ENCODE assay signal across 15 cellular contexts in genomic region chr3:194314669-194315068, GRCh38. TPM values are rescaled to one million over a fixed set of nuclear protein-coding genes. Genes with fewer than 3 reads are reported as not detected.
DNase-seq lines count a peak whose midpoint lies in the region; ATAC-seq, FAIRE-seq and TF ChIP-seq lines count a peak whose summit lies in the region.
"Had no signal": no experiment of that assay in that cellular context is flagged by ENCODE, and none has a peak within 500 bp of the region (broad histone marks: within the 10 kb centered on the region; RNA-seq: fewer than 3 reads in every experiment).

No MANE protein-coding gene starts in this region.

- TF ChIP-seq CTCF in NB4 (IDR thresholded peaks at IDR 0.05; ENCODE audit: low read depth, low read length) (no peak), endothelial cell of umbilical vein (IDR thresholded peaks at IDR 0.05; ENCODE audit: extremely low read depth in 1 of 2, insufficient read depth in 1 of 2, low read depth in 1 of 2, low read length in 2 of 2) (no peak), ovary (IDR thresholded peaks at IDR 0.05) (no peak), gastrocnemius medialis (IDR thresholded peaks at IDR 0.05 in 4 of 5, conservative IDR thresholded peaks at IDR 0.05 in 1 of 5) (no peak)

- DNase-seq in CD4-positive, alpha-beta memory T cell, result no peak
- no peak for DNase-seq in NB4 (ENCODE audit: low read depth)
- no peak for DNase-seq in endothelial cell of umbilical vein (ENCODE audit: low read depth, low spot score)
- DNase-seq in ovary, result peak in 1 of 5 donors; percentile 54
- no peak for DNase-seq in gastrocnemius medialis
- no peak for DNase-seq in G401 (ENCODE audit: low spot score)
- no peak for DNase-seq in activated CD8-positive, alpha-beta memory T cell treated with anti-CD3 and anti-CD28 coated beads, Interleukin-2, amount 50 U/mL, for 4 hours
- DNase-seq in COLO668 (lab: John Stamatoyannopoulos, UW; ENCODE audit: unreplicated experiment), result no peak
- DNase-seq: NCI-H187; stimulated activated CD4-positive, alpha-beta T cell treated with anti-CD3 and anti-CD28 coated beads, Interleukin-2, amount 100 ng/mL, for 24 hours had no signal

- CTCF ChIA-PET in CD4-positive, alpha-beta memory T cell (lab: Charles Lee; ENCODE audit: partially characterized antibody), result interaction anchor here (0.7 to 5.4 kb wide), 4 partner anchors 519 to 649 kb away, joined by 3 to 73 read pairs (median 20); no protein-coding TSS in a partner anchor
- CTCF ChIA-PET in endothelial cell of umbilical vein (lab: Charles Lee), result interaction anchor here (1.0 to 5.6 kb wide), 10 partner anchors 37 to 648 kb away, joined by 3 to 355 read pairs (median 8); partner anchors contain the start of gene HES1

- no peaks in the 10 kb centered on the region for H3K79me2 ChIP-seq in endothelial cell of umbilical vein (ENCODE audit: control insufficient read depth, insufficient read depth, low read length)

- no peak for ATAC-seq in gastrocnemius medialis

- no peaks in the 10 kb centered on the region for H3K36me3 ChIP-seq in CD4-positive, alpha-beta memory T cell (ENCODE audit: insufficient read depth, low read length)
- H3K36me3 ChIP-seq in endothelial cell of umbilical vein (ENCODE audit: control insufficient read depth in 2 of 2, extremely low read depth in 1 of 2, insufficient read depth in 2 of 2, low read length in 2 of 2), result no peaks in the 10 kb centered on the region
- H3K36me3 ChIP-seq in ovary, result no peaks in the 10 kb centered on the region
- H3K36me3 ChIP-seq in gastrocnemius medialis, result no peaks in the 10 kb centered on the region
- H3K36me3 ChIP-seq: cardiac muscle cell, tibial nerve had no signal

- H3K27ac ChIP-seq in CD4-positive, alpha-beta memory T cell (ENCODE audit: low read depth, low read length), result no peak overlapping the region
- no peak overlapping the region for H3K27ac ChIP-seq in endothelial cell of umbilical vein (ENCODE audit: insufficient read depth, low read depth, low read length)
- peak overlapping the region; percentile 28 to 80 for H3K27ac ChIP-seq in ovary
- H3K27ac ChIP-seq in gastrocnemius medialis, result peak overlapping the region in 1 of 4 donors; percentile 42
- H3K27ac ChIP-seq: cardiac muscle cell, HL-60 had no signal

- no peaks in the 10 kb centered on the region for H3K27me3 ChIP-seq in CD4-positive, alpha-beta memory T cell (ENCODE audit: insufficient read depth, low read length)
- H3K27me3 ChIP-seq in endothelial cell of umbilical vein (ENCODE audit: control insufficient read depth in 2 of 2, insufficient read depth in 2 of 2, low read length in 2 of 2) (peaks cover 4 to 5% of the 10 kb centered on the region in 2 experiments), ovary (no peaks in the 10 kb centered on the region), gastrocnemius medialis (peaks cover 19 to 30% (median 20%) of the 10 kb centered on the region in 3 donors)
- H3K27me3 ChIP-seq: cardiac muscle cell had no signal

- 26 to 45% (median 29%) methylated on average over 10 of the region's 10 CpGs for WGBS in ovary, 3 donors

- no peak for TF ChIP-seq EP300 in ovary (IDR thresholded peaks at IDR 0.05)

- H3K4me3 ChIP-seq in CD4-positive, alpha-beta memory T cell (ENCODE audit: low read length in 2 of 2), result no peak overlapping the region
- H3K4me3 ChIP-seq in NB4 (ENCODE audit: low read depth, low read length), result peak overlapping the region; percentile 48
- no peak overlapping the region for H3K4me3 ChIP-seq in endothelial cell of umbilical vein (replicated peaks in 1 of 3; ENCODE audit: insufficient read depth in 1 of 3, low read depth in 1 of 3, low read length in 3 of 3)
- H3K4me3 ChIP-seq in ovary, result no peak overlapping the region
- peak overlapping the region in 1 of 4 donors; percentile 54 for H3K4me3 ChIP-seq in gastrocnemius medialis

- peaks cover 5 to 10% (median 8%) of the 10 kb centered on the region in 4 donors for H3K4me1 Mint-ChIP-seq in CD4-positive, alpha-beta memory T cell

- no peak for TF ChIP-seq POLR2A in NB4 (IDR thresholded peaks at IDR 0.05; ENCODE audit: extremely low read depth, insufficient read length)
- no peak for TF ChIP-seq POLR2A in endothelial cell of umbilical vein (IDR thresholded peaks at IDR 0.05; ENCODE audit: low read depth, low read length)
- TF ChIP-seq POLR2A in ovary (IDR thresholded peaks at IDR 0.05), result no peak
- no peak for TF ChIP-seq POLR2A in gastrocnemius medialis (IDR thresholded peaks at IDR 0.05)

- H3K27me3 Mint-ChIP-seq in CD4-positive, alpha-beta memory T cell, result peaks cover 5 to 12% of the 10 kb centered on the region in 2 donors

- in situ Hi-C loops in gastrocnemius medialis (cut with MboI; ENCODE audit: low sequenced_read_pairs in 4 of 4), result loop anchor here (5.0 to 10.0 kb wide), 6 partner anchors 160 to 537 kb away; no protein-coding TSS in a partner anchor
- in situ Hi-C loops in G401 (cut with HindIII; ENCODE audit: low sequenced_read_pairs), result no loop called here

- intact Hi-C loops in CD4-positive, alpha-beta memory T cell (cut with micrococcal nuclease), result loop anchor here (1.0 to 10.0 kb wide), 7 partner anchors 186 to 1847 kb away; no protein-coding TSS in a partner anchor
- intact Hi-C loops in endothelial cell of umbilical vein (cut with micrococcal nuclease) (loop anchor here (1.0 to 5.0 kb wide), 11 partner anchors 45 to 649 kb away; no protein-coding TSS in a partner anchor), ovary (cut with DNase I) (loop anchor here (2.0 to 10.0 kb wide), 9 partner anchors 47 to 532 kb away; partner anchors contain the start of gene HES1 (in 3 of the 4)), gastrocnemius medialis (cut with DNase I; ENCODE audit: low total_unique reads) (loop anchor here (1.0 to 2.0 kb wide), 3 partner anchors 38 to 534 kb away; no protein-coding TSS in a partner anchor)

- peak overlapping the region in 1 of 7 donors; percentile 14 for H3K27ac Mint-ChIP-seq in CD4-positive, alpha-beta memory T cell

- peaks cover 13% of the 10 kb centered on the region for H3K4me1 ChIP-seq in CD4-positive, alpha-beta memory T cell (ENCODE audit: insufficient read depth, low read length)
- H3K4me1 ChIP-seq in endothelial cell of umbilical vein (ENCODE audit: control insufficient read depth, extremely low read depth, insufficient read depth, low read length), result peaks cover 7% of the 10 kb centered on the region
- peaks cover 11% of the 10 kb centered on the region for H3K4me1 ChIP-seq in ovary (ENCODE audit: insufficient read depth)
- H3K4me1 ChIP-seq in gastrocnemius medialis, result peaks cover 9% of the 10 kb centered on the region in 2 donors

- BruUV-seq in endothelial cell of umbilical vein (replicated peaks; lab: Mats Ljungman, UMichigan), result no TSS peak

- peak overlapping the region; percentile 83 for H3K9ac ChIP-seq in endothelial cell of umbilical vein (replicated peaks; ENCODE audit: extremely low read depth, insufficient read depth, low read length)

- H3K36me3 Mint-ChIP-seq in CD4-positive, alpha-beta memory T cell, result peaks cover 0 to 3% of the 10 kb centered on the region in 2 donors

- dilution Hi-C loops in endothelial cell of umbilical vein (cut with MboI; ENCODE audit: extremely low pct_ligation_motif_present, low sequenced_read_pairs), result loop anchor here (25.0 kb wide), 1 partner anchor 552 kb away; no protein-coding TSS in a partner anchor

- peak overlapping the region in 5 of 8 donors; percentile 64 to 90 (median 84) for H3K4me3 Mint-ChIP-seq in CD4-positive, alpha-beta memory T cell

- no peak for FAIRE-seq in endothelial cell of umbilical vein (lab: Jason Lieb, UNC)

- H3K9me1 ChIP-seq in endothelial cell of umbilical vein (replicated peaks; ENCODE audit: control insufficient read depth, extremely low read depth, insufficient read depth, low read length), result no peaks in the 10 kb centered on the region

- no peak overlapping the region for H2AFZ ChIP-seq in endothelial cell of umbilical vein (ENCODE audit: low read depth, low read length)

- H3K4me2 ChIP-seq in endothelial cell of umbilical vein (ENCODE audit: insufficient read depth, low read length), result no peak overlapping the region

- peaks cover 0 to 8% of the 10 kb centered on the region in 2 donors for H3K9me3 ChIP-seq in CD4-positive, alpha-beta memory T cell (ENCODE audit: control insufficient read depth in 1 of 2, low read length in 2 of 2)
- H3K9me3 ChIP-seq in endothelial cell of umbilical vein (replicated peaks; ENCODE audit: control insufficient read depth, insufficient read depth, low read length), result no peaks in the 10 kb centered on the region
- H3K9me3 ChIP-seq in ovary, result no peaks in the 10 kb centered on the region
- H3K9me3 ChIP-seq in gastrocnemius medialis, result no peaks in the 10 kb centered on the region

- no peaks in the 10 kb centered on the region for H4K20me1 ChIP-seq in endothelial cell of umbilical vein (replicated peaks; ENCODE audit: control insufficient read depth, extremely low read depth, insufficient read depth, low read length)

- POLR2A ChIA-PET in CD4-positive, alpha-beta memory T cell (lab: Charles Lee; ENCODE audit: partially characterized antibody), result no interaction called here
- POLR2A ChIA-PET in endothelial cell of umbilical vein (lab: Charles Lee), result interaction anchor here (0.6 kb wide), 1 partner anchor 45 kb away, joined by 3 read pairs; no protein-coding TSS in a partner anchor

- H3K9me3 Mint-ChIP-seq in CD4-positive, alpha-beta memory T cell, result peaks cover 2 to 8% (median 6%) of the 10 kb centered on the region in 8 donors

RNA-seq across cellular contexts. Expression of gene CPN2, which starts 36.5 kb away (rescaled TPM):
- not detected for total RNA-seq in CD4-positive, alpha-beta memory T cell
- not detected for polyA plus RNA-seq in CD4-positive, alpha-beta memory T cell
- total RNA-seq in endothelial cell of umbilical vein (not detected in 2 replicates), ovary (under 1 TPM in 1 of 7 donors, not detected in 6; 0.18 TPM), gastrocnemius medialis (1 to 10 TPM in 1 of 4 donors, under 1 TPM in 1, not detected in 2; 0.46 to 1.1 TPM)
- polyA plus RNA-seq in endothelial cell of umbilical vein (not detected in 2 replicates), ovary (1 to 10 TPM in 1 of 2 donors, not detected in 1; 1.6 TPM)
- not detected in 2 replicates for polyA plus RNA-seq in endothelial cell of umbilical vein (2011; cell fraction: cytosol; rRNA removed)
- polyA plus RNA-seq in endothelial cell of umbilical vein (2011; cell fraction: nucleus; rRNA removed), result not detected in 2 replicates
- polyA plus RNA-seq in endothelial cell of umbilical vein (2012), result not detected in 2 replicates
- not detected in 2 replicates for polyA minus RNA-seq in endothelial cell of umbilical vein
- not detected for polyA minus RNA-seq in endothelial cell of umbilical vein (2011; cell fraction: cytosol; rRNA and poly(A)+ RNA removed)
- not detected in 2 replicates for polyA minus RNA-seq in endothelial cell of umbilical vein (2011; cell fraction: nucleus; rRNA and poly(A)+ RNA removed)
- total RNA-seq in G401 (2014; rRNA removed; shearing (Covaris generic)), result not detected in 2 replicates
- total RNA-seq: H4, mononuclear cell, tibial nerve had no signal

RNA-seq across cellular contexts. Expression of gene LRRC15, which starts 54.9 kb away (rescaled TPM):
- not detected for total RNA-seq in CD4-positive, alpha-beta memory T cell
- polyA plus RNA-seq in CD4-positive, alpha-beta memory T cell, result not detected
- total RNA-seq in endothelial cell of umbilical vein, result not detected in 2 replicates
- polyA plus RNA-seq in endothelial cell of umbilical vein, result not detected in 2 replicates
- polyA plus RNA-seq in endothelial cell of umbilical vein (2011; cell fraction: cytosol; rRNA removed), result not detected in 2 replicates
- not detected in 2 replicates for polyA plus RNA-seq in endothelial cell of umbilical vein (2011; cell fraction: nucleus; rRNA removed)
- polyA plus RNA-seq in endothelial cell of umbilical vein (2012), result not detected in 2 replicates
- not detected in 2 replicates for polyA minus RNA-seq in endothelial cell of umbilical vein
- not detected for polyA minus RNA-seq in endothelial cell of umbilical vein (2011; cell fraction: cytosol; rRNA and poly(A)+ RNA removed)
- not detected in 2 replicates for polyA minus RNA-seq in endothelial cell of umbilical vein (2011; cell fraction: nucleus; rRNA and poly(A)+ RNA removed)
- under 1 TPM in 6 of 7 donors, not detected in 1; 0.05 to 0.45 (median 0.19) TPM for total RNA-seq in ovary
- 1 to 10 TPM in 1 of 2 donors, under 1 TPM in 1; 0.10 to 2.5 TPM for polyA plus RNA-seq in ovary
- under 1 TPM in 1 of 4 donors, not detected in 3; 0.05 TPM for total RNA-seq in gastrocnemius medialis
- 0.14 and 0.55 TPM in 2 replicates for total RNA-seq in G401 (2014; rRNA removed; shearing (Covaris generic))
- total RNA-seq: tibial nerve had no signal
- polyA plus RNA-seq: cardiac muscle cell had no signal

Comparison
In these comparisons a context has a peak if more than half of its experiments do, and no peak if none do; other contexts are left out.
1. H3K27ac ChIP-seq: peak in ovary (2 of 2); none in CD4-positive, alpha-beta memory T cell (single experiment) and endothelial cell of umbilical vein (single experiment).